Comparison of ENCODE assay signal across 8 cellular contexts in the genomic region with DNA sequence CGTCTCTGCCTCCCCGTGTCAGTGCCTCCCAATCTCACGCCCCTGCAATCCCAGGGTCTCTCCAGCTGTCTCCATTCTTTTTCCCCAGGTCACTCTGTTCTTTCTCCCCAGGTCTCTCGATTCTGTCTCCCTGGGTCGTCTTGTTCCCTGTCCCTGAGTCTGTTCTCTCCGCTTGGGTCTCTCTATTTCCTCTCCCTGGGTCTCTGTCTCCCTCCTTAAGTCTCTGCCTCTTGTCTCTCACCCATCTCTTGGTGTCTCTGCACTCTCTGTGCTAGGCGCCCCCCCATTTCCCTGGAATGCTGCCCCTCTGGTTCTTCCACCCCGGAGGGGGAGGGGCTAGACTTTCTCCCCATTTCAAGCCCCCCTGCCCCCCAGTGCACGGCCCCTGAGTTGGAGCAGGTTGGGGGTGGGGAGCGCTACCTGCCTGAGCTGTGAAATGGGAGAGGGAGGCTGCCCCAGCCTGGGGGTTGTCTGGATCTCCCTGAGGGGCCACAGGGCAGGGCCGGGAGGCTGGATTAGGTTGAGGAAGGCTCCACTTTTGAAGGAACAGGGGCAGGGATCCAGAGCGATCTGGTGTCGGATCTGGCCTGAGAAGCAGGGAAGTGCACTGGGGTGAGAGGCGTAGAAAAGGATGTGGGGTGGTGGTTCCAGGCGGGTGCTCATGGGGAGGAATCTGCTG. TPM values are rescaled to one million over a fixed set of nuclear protein-coding genes. Genes with fewer than 3 reads are reported as not detected.
DNase-seq lines count a peak whose midpoint lies in the region; ATAC-seq and TF ChIP-seq lines count a peak whose summit lies in the region.

No MANE protein-coding gene starts in this region.

- H3K27me3 ChIP-seq in PC-9 (ENCODE audit: insufficient read depth, low read depth), result no peaks in the 10 kb centered on the region
- H3K27me3 ChIP-seq in prostate gland (replicated peaks; ENCODE audit: insufficient read depth), result no peaks in the 10 kb centered on the region

- CTCF ChIA-PET in PC-9 (lab: Charles Lee), result interaction anchor here (1.1 kb wide), 1 partner anchor 22 kb away, joined by 4 read pairs; no protein-coding TSS in a partner anchor

- H3F3A ChIP-seq in PC-9 (ENCODE audit: insufficient read depth, low read depth), result peaks cover 57% of the 10 kb centered on the region

- no peaks in the 10 kb centered on the region for H4K20me1 ChIP-seq in PC-9 (ENCODE audit: insufficient read depth)

- POLR2A ChIA-PET in PC-9 (lab: Charles Lee; ENCODE audit: unreplicated experiment), result interaction anchor here (0.6 kb wide), 1 partner anchor 406 kb away, joined by 3 read pairs; no protein-coding TSS in a partner anchor

- ATAC-seq in GM21576 (IDR thresholded peaks at IDR 0.05; ENCODE audit: unreplicated experiment), result no peak

- DNase-seq in EL (peak; percentile 23), PC-9 (peak in 1 of 2 experiments; percentile 41), fibroblast of pulmonary artery (ENCODE audit: low read depth) (no peak), prostate gland (ENCODE audit: low spot score) (no peak), HUDEP-2 (lab: John Stamatoyannopoulos, UW; ENCODE audit: unreplicated experiment in 76 of 76) (no peak), midbrain (lab: John Stamatoyannopoulos, UW) (no peak)
- DNase-seq in stimulated activated CD4-positive, alpha-beta T cell treated with anti-CD3 and anti-CD28 coated beads, Interleukin-2, amount 100 ng/mL, for 48 hours, result no peak

- H3K9me3 ChIP-seq in PC-9 (ENCODE audit: insufficient read depth, low read depth) (no peaks in the 10 kb centered on the region), prostate gland (no peaks in the 10 kb centered on the region)

- no peak for TF ChIP-seq CTCF in PC-9 (conservative IDR thresholded peaks at IDR 0.05)
- TF ChIP-seq CTCF in fibroblast of pulmonary artery (IDR thresholded peaks at IDR 0.05; ENCODE audit: low read length, missing control alignments), result no peak
- no peak for TF ChIP-seq CTCF in prostate gland (IDR thresholded peaks at IDR 0.05)

- H3K4me3 ChIP-seq in PC-9, result peak overlapping the region; percentile 97
- peak overlapping the region; percentile 66 for H3K4me3 ChIP-seq in fibroblast of pulmonary artery (replicated peaks; ENCODE audit: low read depth, low read length)
- peak overlapping the region; percentile 91 to 95 for H3K4me3 ChIP-seq in prostate gland

- 19% methylated on average over 15 of the region's 15 CpGs for WGBS in prostate gland

- TF ChIP-seq POLR2A in prostate gland (IDR thresholded peaks at IDR 0.05), result no peak

- no peaks in the 10 kb centered on the region for H3K9me2 ChIP-seq in PC-9 (ENCODE audit: insufficient read depth)

- TSS peak; percentile 31 for BruUV-seq in PC-9 (replicated peaks; lab: Mats Ljungman, UMichigan)

- H3K79me2 ChIP-seq in PC-9 (ENCODE audit: low read depth), result peaks cover 57% of the 10 kb centered on the region

- H3K4me2 ChIP-seq in PC-9, result peak overlapping the region; percentile 94

- H3K27ac ChIP-seq in PC-9 (peak overlapping the region; percentile 38), prostate gland (peak overlapping the region; percentile 92 to 97)

- intact Hi-C loops in PC-9 (cut with micrococcal nuclease; ENCODE audit: unreplicated experiment), result loop anchor here (1.0 to 10.0 kb wide), 2 partner anchors 18 to 587 kb away; no protein-coding TSS in a partner anchor
- intact Hi-C loops in prostate gland (cut with DNase I), result loop anchor here (2.0 to 5.0 kb wide), 2 partner anchors 119 to 175 kb away; a partner anchor contains a TSS

- no peaks in the 10 kb centered on the region for H3K36me3 ChIP-seq in PC-9 (ENCODE audit: low read depth)
- no peaks in the 10 kb centered on the region for H3K36me3 ChIP-seq in prostate gland

- H3K4me1 ChIP-seq in PC-9 (replicated peaks; ENCODE audit: insufficient read depth), result peaks cover 62% of the 10 kb centered on the region
- peaks cover 41% of the 10 kb centered on the region for H3K4me1 ChIP-seq in prostate gland (replicated peaks)

- H2AFZ ChIP-seq in PC-9, result peak overlapping the region; percentile 77

RNA-seq across cellular contexts. Expression of a gene that starts 1.4 kb away (rescaled TPM):
- total RNA-seq in PC-9 (2021), result 359 and 439 TPM in 2 replicates
- 100 to 1,000 TPM; 182 to 292 TPM for total RNA-seq in prostate gland
